25 cellular contexts compared by ENCODE assay signal in the genomic region with DNA sequence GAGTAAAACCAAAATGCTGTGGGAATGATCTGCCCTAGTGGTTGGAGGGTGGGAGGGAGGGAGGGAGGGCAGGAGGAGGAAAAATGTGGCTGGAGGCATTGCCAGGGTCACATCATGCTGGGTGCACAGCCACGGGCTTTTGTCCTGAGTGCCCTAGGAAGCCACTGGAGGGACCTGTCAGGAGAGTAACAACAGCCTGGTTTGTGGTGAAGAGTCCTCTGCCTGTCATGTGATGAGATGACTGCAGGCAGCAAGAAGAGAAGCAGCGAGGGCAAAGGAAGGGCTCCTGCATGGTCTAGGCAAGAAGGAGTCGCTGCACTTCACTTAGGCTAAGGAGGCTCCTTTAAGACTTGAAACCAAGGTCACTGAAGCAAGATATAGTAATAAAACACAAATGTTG.
"Had no signal": no experiment of that assay in that cellular context is flagged by ENCODE, and none has a peak within 500 bp of the region (broad histone marks: within the 10 kb centered on the region; RNA-seq: fewer than 3 reads in every experiment).

No MANE protein-coding gene starts in this region.

- H3K27me3 Mint-ChIP-seq: activated B cell treated with CpG ODN at 0.5 μM for 24 hours; activated CD4-positive, alpha-beta T cell treated with anti-CD3 and anti-CD28 coated beads, Interleukin-2, amount 10 ng/mL, durations not matched to agents 24 days and 14 days; activated CD8-positive, alpha-beta memory T cell treated with anti-CD3 and anti-CD28 coated beads, Interleukin-2, amount 10 ng/mL, durations not matched to agents 7 days and 5 days; activated naive CD8-positive, alpha-beta T cell; activated T-cell treated with anti-CD3 and anti-CD28 coated beads, Interleukin-2, amount 50 U/mL, for 24 hours; brain; T-helper 17 cell had no signal

- H3K27ac Mint-ChIP-seq: activated B cell treated with CpG ODN at 0.5 μM for 24 hours; activated CD4-positive, alpha-beta T cell treated with anti-CD3 and anti-CD28 coated beads, Interleukin-2, amount 10 ng/mL, durations not matched to agents 24 days and 14 days; activated CD8-positive, alpha-beta memory T cell treated with anti-CD3 and anti-CD28 coated beads, Interleukin-2, amount 10 ng/mL, durations not matched to agents 7 days and 5 days; activated naive CD4-positive, alpha-beta T cell treated with anti-CD3 and anti-CD28 coated beads for 36 hours; activated naive CD8-positive, alpha-beta T cell; activated T-cell treated with anti-CD3 and anti-CD28 coated beads, Interleukin-2, amount 50 U/mL, for 24 hours; brain; T-helper 17 cell had no signal

- H3K9me3 ChIP-seq: Peyer's patch had no signal

- H3K4me1 Mint-ChIP-seq: activated B cell treated with CpG ODN at 0.5 μM for 24 hours had no signal

- H3K36me3 Mint-ChIP-seq: activated CD8-positive, alpha-beta memory T cell treated with anti-CD3 and anti-CD28 coated beads, Interleukin-2, amount 10 ng/mL, durations not matched to agents 7 days and 5 days; activated naive CD8-positive, alpha-beta T cell; brain had no signal

- H3K4me3 ChIP-seq: Peyer's patch had no signal

- ATAC-seq: activated CD8-positive, alpha-beta memory T cell treated with anti-CD3 and anti-CD28 coated beads, Interleukin-2, amount 10 ng/mL, durations not matched to agents 7 days and 5 days; T-helper 17 cell had no signal

- H3K27ac ChIP-seq: Peyer's patch, RWPE1 had no signal

- DNase-seq: activated B cell treated with CpG ODN at 0.5 μM for 24 hours; activated CD4-positive, alpha-beta T cell treated with anti-CD3 and anti-CD28 coated beads for 1 hour; activated CD4-positive, alpha-beta T cell treated with anti-CD3 and anti-CD28 coated beads, Interleukin-2, amount 10 ng/mL, durations not matched to agents 24 days and 14 days; activated CD4-positive, alpha-beta T cell treated with anti-CD3 and anti-CD28 coated beads, Interleukin-2, amount 50 U/mL, for 48 hours; activated CD8-positive, alpha-beta memory T cell treated with anti-CD3 and anti-CD28 coated beads, Interleukin-2, amount 10 ng/mL, durations not matched to agents 7 days and 5 days; activated gamma-delta T cell; activated naive CD4-positive, alpha-beta T cell treated with anti-CD3 and anti-CD28 coated beads for 36 hours; activated T-cell treated with anti-CD3 and anti-CD28 coated beads, Interleukin-2, amount 50 U/mL, for 24 hours; amygdala; Karpas-422; MM.1S; NCI-H1105 treated with DMSO at 0.1 percent for 48 hours; NCI-H1436 treated with DMSO at 0.1 percent for 48 hours; NCI-H187; NCI-H2081 treated with DMSO at 0.1 percent for 48 hours; NCI-H446; NCI-H524; NCI-H774; Peyer's patch; SHP77 treated with DMSO at 0.1 percent for 48 hours; T-helper 17 cell; T-helper 9 cell had no signal

- H3K27me3 ChIP-seq: Peyer's patch had no signal

- H3K9me3 Mint-ChIP-seq: activated B cell treated with CpG ODN at 0.5 μM for 24 hours; activated CD4-positive, alpha-beta T cell treated with anti-CD3 and anti-CD28 coated beads, Interleukin-2, amount 10 ng/mL, durations not matched to agents 24 days and 14 days; activated naive CD4-positive, alpha-beta T cell treated with anti-CD3 and anti-CD28 coated beads for 36 hours; activated T-cell treated with anti-CD3 and anti-CD28 coated beads, Interleukin-2, amount 50 U/mL, for 24 hours had no signal

- H3K4me3 Mint-ChIP-seq: activated B cell treated with CpG ODN at 0.5 μM for 24 hours; activated CD4-positive, alpha-beta T cell treated with anti-CD3 and anti-CD28 coated beads, Interleukin-2, amount 10 ng/mL, durations not matched to agents 24 days and 14 days; activated CD8-positive, alpha-beta memory T cell treated with anti-CD3 and anti-CD28 coated beads, Interleukin-2, amount 10 ng/mL, durations not matched to agents 7 days and 5 days; activated naive CD4-positive, alpha-beta T cell treated with anti-CD3 and anti-CD28 coated beads for 36 hours; activated naive CD8-positive, alpha-beta T cell; activated T-cell treated with anti-CD3 and anti-CD28 coated beads, Interleukin-2, amount 50 U/mL, for 24 hours; brain; T-helper 17 cell had no signal

- H3K4me1 ChIP-seq: Peyer's patch had no signal
